1 cellular context compared by ENCODE assay signal in genomic region chr21:38297193-38297592, GRCh38.
TF ChIP-seq lines count a peak whose summit lies in the region.

No MANE protein-coding gene starts in this region.

TF ChIP-seq in GM23338, 12 proteins besides CTCF, POLR2A, EP300 and RAD21 (continued from another document):
- TF ChIP-seq ZNF462 (CRISPR knock-in tag; IDR thresholded peaks at IDR 0.05) (no peak), CREB1 (CRISPR knock-in tag; IDR thresholded peaks at IDR 0.05; ENCODE audit: low read depth) (no peak), POLR2AphosphoS5 (IDR thresholded peaks at IDR 0.05; ENCODE audit: low read depth) (no peak), STAT1 (IDR thresholded peaks at IDR 0.05; ENCODE audit: unreplicated experiment) (no peak)
